Comparison of ENCODE assay signal across 13 cellular contexts in the genomic region with DNA sequence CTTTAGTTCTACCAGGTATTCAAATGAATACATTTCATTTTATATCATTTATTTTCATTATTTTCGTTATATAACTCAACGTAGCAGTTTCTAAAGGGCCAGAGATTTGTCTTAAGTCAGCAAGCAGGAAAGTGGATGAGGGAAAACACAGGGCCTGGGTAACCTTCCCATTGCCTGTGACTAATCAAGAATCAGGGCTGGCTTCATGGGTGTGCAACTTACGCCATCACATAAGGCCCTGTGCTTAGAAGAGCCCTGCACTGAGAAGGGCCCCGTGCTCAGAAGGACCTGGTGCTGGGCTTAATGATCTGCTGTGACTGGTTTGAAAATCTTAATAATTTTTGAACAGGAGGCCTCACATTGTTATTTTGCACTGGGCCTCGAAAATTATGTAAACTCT.
DNase-seq lines count a peak whose midpoint lies in the region; ATAC-seq, FAIRE-seq and TF ChIP-seq lines count a peak whose summit lies in the region.
"Had no signal": no experiment of that assay in that cellular context is flagged by ENCODE, and none has a peak within 500 bp of the region (broad histone marks: within the 10 kb centered on the region; RNA-seq: fewer than 3 reads in every experiment).

No MANE protein-coding gene starts in this region.

- dilution Hi-C loops in keratinocyte (cut with MboI; ENCODE audit: extremely low pct_ligation_motif_present, low sequenced_read_pairs): no loop called here

- H3K4me3 ChIP-seq in Peyer's patch (no peak overlapping the region), keratinocyte (ENCODE audit: control insufficient read depth in 2 of 3, extremely low read depth in 1 of 3, insufficient read depth in 2 of 3, low read depth in 1 of 3, low read length in 3 of 3) (no peak overlapping the region), subcutaneous abdominal adipose tissue (ENCODE audit: low read depth in 1 of 5, low read length in 5 of 5) (no peak overlapping the region)
- H3K4me3 ChIP-seq: prostate gland had no signal

- TF ChIP-seq POLR2A in Peyer's patch (IDR thresholded peaks at IDR 0.05): no peak

- no peak for DNase-seq in Peyer's patch
- no peak for DNase-seq in chondrocyte (ENCODE audit: low spot score)
- no peak for DNase-seq in keratinocyte (ENCODE audit: low read depth, low spot score)
- no peak for DNase-seq in activated effector memory CD4-positive, alpha-beta T cell treated with Interleukin-2 at 50 U/mL for 16 hours
- DNase-seq in activated CD8-positive, alpha-beta memory T cell treated with anti-CD3 and anti-CD28 coated beads, Interleukin-2, amount 50 U/mL, for 4 hours: no peak
- DNase-seq: activated CD8-positive, alpha-beta T cell treated with anti-CD3 and anti-CD28 coated beads for 36 hours; activated naive CD4-positive, alpha-beta T cell treated with anti-CD3 and anti-CD28 coated beads for 36 hours; CD8-positive, alpha-beta T cell; MM.1S had no signal

- H3K79me2 ChIP-seq in keratinocyte (ENCODE audit: control insufficient read depth, insufficient read depth, low read length): no peaks in the 10 kb centered on the region

- no peaks in the 10 kb centered on the region for H3K27me3 ChIP-seq in Peyer's patch
- no peaks in the 10 kb centered on the region for H3K27me3 ChIP-seq in keratinocyte (ENCODE audit: control insufficient read depth, extremely low read depth, insufficient read depth, low read length)
- H3K27me3 ChIP-seq in subcutaneous abdominal adipose tissue (ENCODE audit: control insufficient read depth in 5 of 5, insufficient read depth in 4 of 5, low read length in 5 of 5): peaks cover 0 to 3% (median 0%) of the 10 kb centered on the region in 5 donors

- H3K27me3 Mint-ChIP-seq in chondrocyte (ENCODE audit: low read depth): no peaks in the 10 kb centered on the region
- H3K27me3 Mint-ChIP-seq: activated CD8-positive, alpha-beta T cell treated with anti-CD3 and anti-CD28 coated beads for 36 hours had no signal

- no peak overlapping the region for H2AFZ ChIP-seq in keratinocyte (ENCODE audit: control insufficient read depth, low read length)

- H3K27ac ChIP-seq in Peyer's patch (peak overlapping the region in 3 of 4 donors; percentile 55 to 80 (median 74)), keratinocyte (ENCODE audit: control insufficient read depth, insufficient read depth, low read length) (peak overlapping the region; percentile 81), subcutaneous abdominal adipose tissue (ENCODE audit: low read depth, low read length) (peak overlapping the region; percentile 87)

- H3K4me3 Mint-ChIP-seq in chondrocyte (ENCODE audit: unreplicated experiment): no peak overlapping the region
- H3K4me3 Mint-ChIP-seq: activated CD8-positive, alpha-beta T cell treated with anti-CD3 and anti-CD28 coated beads for 36 hours; activated naive CD4-positive, alpha-beta T cell treated with anti-CD3 and anti-CD28 coated beads for 36 hours; CD8-positive, alpha-beta T cell had no signal

- H3K9ac ChIP-seq in keratinocyte (ENCODE audit: control insufficient read depth, extremely low read depth, insufficient read depth, low read length) (no peak overlapping the region), subcutaneous abdominal adipose tissue (ENCODE audit: low read length in 5 of 5) (peak overlapping the region in 1 of 5 donors; percentile 24)

- no peaks in the 10 kb centered on the region for H4K20me1 ChIP-seq in keratinocyte (ENCODE audit: control insufficient read depth, extremely low read depth, insufficient read depth, low read length)

- FAIRE-seq in keratinocyte (lab: Jason Lieb, UNC): no peak

- peaks cover 22% of the 10 kb centered on the region for H3K4me1 Mint-ChIP-seq in chondrocyte (ENCODE audit: low read depth)

- ATAC-seq in HG03442 (IDR thresholded peaks at IDR 0.05; ENCODE audit: unreplicated experiment): no peak
- ATAC-seq in HG03139 (IDR thresholded peaks at IDR 0.05; ENCODE audit: unreplicated experiment): no peak
- ATAC-seq: activated CD8-positive, alpha-beta T cell treated with anti-CD3 and anti-CD28 coated beads for 36 hours; CD8-positive, alpha-beta T cell had no signal

- H3K36me3 ChIP-seq in Peyer's patch (no peaks in the 10 kb centered on the region), keratinocyte (ENCODE audit: control insufficient read depth in 2 of 2, extremely low read depth in 1 of 2, insufficient read depth in 2 of 2, low read length in 2 of 2) (no peaks in the 10 kb centered on the region), subcutaneous abdominal adipose tissue (ENCODE audit: control insufficient read depth in 5 of 5, insufficient read depth in 5 of 5, low read length in 5 of 5) (no peaks in the 10 kb centered on the region)
- H3K36me3 ChIP-seq: prostate gland had no signal

- no peaks in the 10 kb centered on the region for H3K36me3 Mint-ChIP-seq in chondrocyte (ENCODE audit: low read depth)
- H3K36me3 Mint-ChIP-seq: CD8-positive, alpha-beta T cell had no signal

- H3K4me1 ChIP-seq in Peyer's patch: no peaks in the 10 kb centered on the region
- peaks cover 15% of the 10 kb centered on the region for H3K4me1 ChIP-seq in keratinocyte (ENCODE audit: control insufficient read depth, extremely low read depth, insufficient read depth, low read length)
- peaks cover 0 to 14% (median 2%) of the 10 kb centered on the region in 5 donors for H3K4me1 ChIP-seq in subcutaneous abdominal adipose tissue (ENCODE audit: control insufficient read depth in 5 of 5, insufficient read depth in 5 of 5, low read length in 5 of 5)
- H3K4me1 ChIP-seq: prostate gland had no signal

- peak overlapping the region; percentile 84 for H3K27ac Mint-ChIP-seq in chondrocyte (ENCODE audit: unreplicated experiment)
- H3K27ac Mint-ChIP-seq: activated CD8-positive, alpha-beta T cell treated with anti-CD3 and anti-CD28 coated beads for 36 hours; activated naive CD4-positive, alpha-beta T cell treated with anti-CD3 and anti-CD28 coated beads for 36 hours; CD8-positive, alpha-beta T cell had no signal

- no peaks in the 10 kb centered on the region for H3K9me1 ChIP-seq in keratinocyte (ENCODE audit: control insufficient read depth, extremely low read depth, insufficient read depth, low read length)

- no peak overlapping the region for H3K4me2 ChIP-seq in keratinocyte (ENCODE audit: control insufficient read depth, extremely low read depth, insufficient read depth, low read depth, low read length)

- no peak for TF ChIP-seq CTCF in Peyer's patch (IDR thresholded peaks at IDR 0.05)
- no peak for TF ChIP-seq CTCF in chondrocyte (IDR thresholded peaks at IDR 0.05)
- TF ChIP-seq CTCF in keratinocyte (optimal IDR thresholded peaks at IDR 0.05 in 1 of 3, IDR thresholded peaks at IDR 0.05 in 1 of 3, conservative IDR thresholded peaks at IDR 0.05 in 1 of 3; ENCODE audit: extremely low read depth in 1 of 3, insufficient read depth in 2 of 3, low read length in 3 of 3): no peak

- H3K9me3 ChIP-seq in Peyer's patch: no peaks in the 10 kb centered on the region
- no peaks in the 10 kb centered on the region for H3K9me3 ChIP-seq in keratinocyte (ENCODE audit: control insufficient read depth, low read depth, low read length)
- peaks cover 0 to 3% (median 0%) of the 10 kb centered on the region in 5 donors for H3K9me3 ChIP-seq in subcutaneous abdominal adipose tissue (ENCODE audit: control insufficient read depth in 5 of 5, low read length in 5 of 5)
- H3K9me3 ChIP-seq: prostate gland had no signal

- peaks cover 8% of the 10 kb centered on the region for H3K9me3 Mint-ChIP-seq in chondrocyte (ENCODE audit: low read depth)
- H3K9me3 Mint-ChIP-seq: activated CD8-positive, alpha-beta T cell treated with anti-CD3 and anti-CD28 coated beads for 36 hours; activated naive CD4-positive, alpha-beta T cell treated with anti-CD3 and anti-CD28 coated beads for 36 hours; CD8-positive, alpha-beta T cell had no signal
